ENCODE assay signal across 8 cellular contexts in the genomic region with DNA sequence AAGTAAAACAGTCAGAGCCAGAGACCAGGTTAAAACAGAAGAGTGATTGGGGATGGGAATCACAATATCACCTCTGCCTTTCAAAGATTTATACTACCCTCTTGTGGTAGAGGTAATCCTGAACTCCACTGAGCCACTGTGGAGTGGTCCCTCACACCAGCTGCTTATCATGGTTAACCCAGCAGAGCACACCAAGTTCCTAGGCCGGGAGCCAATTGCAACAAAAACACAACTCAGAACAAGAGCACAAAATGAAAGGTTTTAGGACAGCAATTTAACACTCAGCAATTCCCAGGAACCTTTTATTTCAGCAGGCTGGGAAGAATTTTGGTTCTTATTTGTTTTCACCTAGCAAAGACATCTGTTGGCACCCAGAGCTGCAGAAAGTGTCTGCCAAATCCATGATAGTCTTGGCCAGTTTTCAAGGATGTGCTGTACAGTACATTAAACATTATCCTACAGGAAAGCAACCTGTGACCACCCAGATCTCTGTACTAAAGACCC.
DNase-seq lines count a peak whose midpoint lies in the region; ATAC-seq and TF ChIP-seq lines count a peak whose summit lies in the region.

No MANE protein-coding gene starts in this region.

- H3K9me3 ChIP-seq in right lobe of liver = no peaks in the 10 kb centered on the region

- in situ Hi-C loops in astrocyte of the spinal cord (cut with HindIII; ENCODE audit: low sequenced_read_pairs) = no loop called here

- peak; percentile 31 for DNase-seq in DMS114 treated with DMSO at 0.1 percent for 48 hours (lab: John Stamatoyannopoulos, UW; ENCODE audit: unreplicated experiment)
- peak; percentile 15 for DNase-seq in NCI-H1417 treated with DMSO at 0.1 percent for 48 hours (lab: John Stamatoyannopoulos, UW)
- peak; percentile 88 for DNase-seq in astrocyte of the spinal cord (ENCODE audit: low read depth, low spot score)
- no peak for DNase-seq in right lobe of liver
- no peak for DNase-seq in ureter (ENCODE audit: low spot score)
- no peak for DNase-seq in cerebellum (ENCODE audit: low spot score)
- DNase-seq in NK-92 treated with Interleukin-12 subunit alpha and Interleukin-12 subunit beta, amount 100 ng/mL, for 24 hours (lab: John Stamatoyannopoulos, UW) = no peak

- ATAC-seq in right lobe of liver (peak; percentile 67 to 81 (median 78)), HG02642 (IDR thresholded peaks at IDR 0.05; ENCODE audit: poor library complexity, unreplicated experiment) (no peak)

- H3K27me3 ChIP-seq in right lobe of liver = no peaks in the 10 kb centered on the region

- TF ChIP-seq POLR2A in right lobe of liver (IDR thresholded peaks at IDR 0.05) = no peak

- no peaks in the 10 kb centered on the region for H3K36me3 ChIP-seq in right lobe of liver

- intact Hi-C loops in right lobe of liver (cut with DNase I) = no loop called here

- H3K27ac ChIP-seq in right lobe of liver = no peak overlapping the region

- TF ChIP-seq CTCF in astrocyte of the spinal cord (IDR thresholded peaks at IDR 0.05; ENCODE audit: low read depth, low read length) = peak; percentile 55
- peak in 3 of 4 donors; percentile 25 to 43 (median 36) for TF ChIP-seq CTCF in right lobe of liver (IDR thresholded peaks at IDR 0.05)

- 11% methylated on average over 1 of the region's 1 CpG for WGBS in right lobe of liver (ENCODE audit: insufficient coverage, low coverage, low lambda C conversion rate, missing lambda C conversion rate)

- H3K4me3 ChIP-seq in astrocyte of the spinal cord (ENCODE audit: low read depth, low read length) (no peak overlapping the region), right lobe of liver (no peak overlapping the region)

- no peaks in the 10 kb centered on the region for H3K4me1 ChIP-seq in right lobe of liver

Comparison
In these comparisons a context has a peak if more than half of its experiments do, and no peak if none do; other contexts are left out.
1. DNase-seq: peak in DMS114 treated with DMSO at 0.1 percent for 48 hours (single experiment), NCI-H1417 treated with DMSO at 0.1 percent for 48 hours (single experiment) and astrocyte of the spinal cord (single experiment); none in right lobe of liver (0 of 3), ureter (single experiment), cerebellum (single experiment) and NK-92 treated with Interleukin-12 subunit alpha and Interleukin-12 subunit beta, amount 100 ng/mL, for 24 hours (single experiment).